In genomic region chr12:131871677-131872076, GRCh38 we compare ENCODE assay signal across 1 cellular context.
TF ChIP-seq lines count a peak whose summit lies in the region.

No MANE protein-coding gene starts in this region.

TF ChIP-seq in HCT116, 20 proteins besides CTCF, POLR2A, EP300 and RAD21 (continued from another document):
- TF ChIP-seq REST (IDR thresholded peaks at IDR 0.05; ENCODE audit: low read depth) (no peak), ZBTB33 (IDR thresholded peaks at IDR 0.05; ENCODE audit: extremely low read depth, insufficient replicate concordance, low read length) (no peak), TCF7L2 (IDR thresholded peaks at IDR 0.05; ENCODE audit: borderline replicate concordance, extremely low read depth, insufficient read depth, insufficient read length) (no peak), FOSL1 (IDR thresholded peaks at IDR 0.05; ENCODE audit: low read depth) (no peak), CBX3 (IDR thresholded peaks at IDR 0.05; ENCODE audit: low read depth) (no peak), SP1 (IDR thresholded peaks at IDR 0.05; ENCODE audit: low read depth) (no peak)
TF ChIP-seq in HCT116: peak in this region for 0.
